12 cellular contexts compared by ENCODE assay signal in the genomic region with DNA sequence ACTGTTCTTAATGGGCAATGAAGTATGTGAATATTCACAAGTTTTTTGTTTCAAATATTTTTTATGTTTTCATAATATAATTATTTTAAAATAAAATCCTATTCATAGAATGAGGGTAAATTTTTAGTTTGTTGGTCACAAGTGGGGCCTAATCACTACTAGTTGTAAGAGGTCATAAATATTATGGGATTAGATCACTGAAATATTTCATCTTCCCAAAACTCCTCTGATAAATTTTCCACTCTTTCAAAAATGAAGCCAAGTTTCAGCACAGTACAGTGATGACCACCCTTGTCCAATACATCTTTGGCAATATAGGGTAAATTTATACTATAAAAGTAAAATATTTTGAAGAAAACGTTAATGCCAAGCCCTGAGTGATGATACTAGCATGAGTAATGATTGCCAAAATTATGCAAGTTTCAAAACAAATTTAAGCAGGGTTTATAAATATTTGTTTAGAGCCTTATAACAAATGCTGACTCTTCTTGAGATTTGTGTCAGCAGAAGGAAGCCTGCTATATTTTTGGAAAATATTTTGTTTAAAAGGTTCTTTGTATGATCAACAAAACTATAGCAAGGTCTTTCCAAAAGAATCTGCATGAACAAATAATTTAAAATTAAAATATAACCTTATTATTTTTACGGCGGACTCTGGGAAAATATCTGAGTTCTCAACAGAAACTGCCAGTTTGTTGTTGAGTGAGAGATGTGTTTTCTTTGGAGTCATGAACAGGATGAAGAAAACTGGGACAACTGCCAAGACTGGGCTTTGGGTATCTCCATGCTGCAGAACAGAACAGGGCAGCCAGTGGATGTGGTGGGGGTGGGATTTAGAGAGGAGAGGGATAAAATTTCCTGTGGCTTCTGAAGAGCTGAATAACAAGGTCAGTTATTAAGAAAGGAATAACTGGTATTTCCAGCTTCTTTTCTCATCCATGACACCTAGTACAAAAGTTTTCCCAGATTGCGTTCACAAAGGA. TPM values are rescaled to one million over a fixed set of nuclear protein-coding genes. Genes with fewer than 3 reads are reported as not detected.
DNase-seq lines count a peak whose midpoint lies in the region; ATAC-seq and TF ChIP-seq lines count a peak whose summit lies in the region.
"Had no signal": no experiment of that assay in that cellular context is flagged by ENCODE, and none has a peak within 500 bp of the region (broad histone marks: within the 10 kb centered on the region; RNA-seq: fewer than 3 reads in every experiment).

No MANE protein-coding gene starts in this region.

- peak; percentile 79 for DNase-seq in BE2C
- DNase-seq in NCI-H1105 (lab: John Stamatoyannopoulos, UW) = peak; percentile 61
- peak; percentile 84 for DNase-seq in astrocyte of the spinal cord (ENCODE audit: low read depth, low spot score)
- DNase-seq in left lung = no peak
- DNase-seq in RPMI8226 = no peak
- DNase-seq in endodermal cell = no peak
- no peak for DNase-seq in activated CD4-positive, alpha-beta T cell treated with anti-CD3 and anti-CD28 coated beads for 48 hours
- DNase-seq: activated effector memory CD4-positive, alpha-beta T cell treated with anti-CD3 and anti-CD28 coated beads, Interleukin-2, amount 50 U/mL, for 16 hours had no signal

- H3K27ac ChIP-seq in left lung (peak overlapping the region in 1 of 2 donors; percentile 45), endodermal cell (ENCODE audit: low read depth, low read length) (no peak overlapping the region)
- H3K27ac ChIP-seq: BLaER1 treated with 17β-estradiol and CSF1 and Interleukin-3, amounts not matched to agents 10 nM and 100 nM; parathyroid adenoma had no signal

- H3K4me1 ChIP-seq in BE2C = peaks cover 32% of the 10 kb centered on the region
- peaks cover 5 to 29% of the 10 kb centered on the region in 2 donors for H3K4me1 ChIP-seq in left lung
- H3K4me1 ChIP-seq in endodermal cell (ENCODE audit: control insufficient read depth, insufficient read depth, low read length) = no peaks in the 10 kb centered on the region
- H3K4me1 ChIP-seq: parathyroid adenoma had no signal

- no peaks in the 10 kb centered on the region for H3K9me3 Mint-ChIP-seq in endodermal cell

- no peaks in the 10 kb centered on the region for H3K27me3 Mint-ChIP-seq in endodermal cell (ENCODE audit: insufficient read depth)

- H3K36me3 ChIP-seq in BE2C = no peaks in the 10 kb centered on the region
- H3K36me3 ChIP-seq in left lung = no peaks in the 10 kb centered on the region
- H3K36me3 ChIP-seq in endodermal cell (ENCODE audit: control insufficient read depth, insufficient read depth, low read length) = no peaks in the 10 kb centered on the region
- H3K36me3 ChIP-seq: BLaER1 treated with 17β-estradiol and CSF1 and Interleukin-3, amounts not matched to agents 10 nM and 100 nM had no signal

- no peak overlapping the region for H3K9ac ChIP-seq in endodermal cell (ENCODE audit: extremely low read depth, low read length, poor library complexity, severe bottlenecking)
- H3K9ac ChIP-seq: BLaER1 treated with 17β-estradiol and CSF1 and Interleukin-3, amounts not matched to agents 10 nM and 100 nM; parathyroid adenoma had no signal

- ATAC-seq in left lung (peak; percentile 33), HG02885 (IDR thresholded peaks at IDR 0.05; ENCODE audit: poor library complexity, unreplicated experiment) (no peak)

- H3K36me3 Mint-ChIP-seq in endodermal cell (ENCODE audit: low read depth) = no peaks in the 10 kb centered on the region

- H3K27ac Mint-ChIP-seq in endodermal cell = no peak overlapping the region

- H3K9me3 ChIP-seq in BE2C = no peaks in the 10 kb centered on the region
- H3K9me3 ChIP-seq in left lung = no peaks in the 10 kb centered on the region
- no peaks in the 10 kb centered on the region for H3K9me3 ChIP-seq in endodermal cell (ENCODE audit: control insufficient read depth, low read length)

- in situ Hi-C loops in astrocyte of the spinal cord (cut with HindIII; ENCODE audit: low sequenced_read_pairs) = no loop called here

- intact Hi-C loops in left lung (cut with DNase I) = no loop called here

- no peak overlapping the region for H3K4me3 Mint-ChIP-seq in endodermal cell

- TF ChIP-seq CTCF in BE2C (IDR thresholded peaks at IDR 0.05; ENCODE audit: low read depth, low read length) = no peak
- no peak for TF ChIP-seq CTCF in astrocyte of the spinal cord (IDR thresholded peaks at IDR 0.05; ENCODE audit: low read depth, low read length)
- TF ChIP-seq CTCF in left lung (IDR thresholded peaks at IDR 0.05) = no peak
- TF ChIP-seq CTCF in endodermal cell (conservative IDR thresholded peaks at IDR 0.05) = no peak

- WGBS in endodermal cell (ENCODE audit: insufficient coverage in 1 of 2, insufficient read length in 1 of 2), 2 experiments = 90% methylated on average over 4 of the region's 4 CpGs; no CpG with 5 or more reads in 1 of the 2 experiments

- no peak overlapping the region for H3K4me3 ChIP-seq in BE2C (ENCODE audit: low read depth, low read length)
- no peak overlapping the region for H3K4me3 ChIP-seq in astrocyte of the spinal cord (ENCODE audit: low read depth, low read length)
- no peak overlapping the region for H3K4me3 ChIP-seq in left lung
- no peak overlapping the region for H3K4me3 ChIP-seq in endodermal cell (ENCODE audit: low read length)
- H3K4me3 ChIP-seq: BLaER1 treated with 17β-estradiol and CSF1 and Interleukin-3, amounts not matched to agents 10 nM and 100 nM had no signal

- H3K27me3 ChIP-seq in BE2C (no peaks in the 10 kb centered on the region), left lung (no peaks in the 10 kb centered on the region), endodermal cell (ENCODE audit: control insufficient read depth, insufficient read depth, low read length, poor library complexity, severe bottlenecking) (no peaks in the 10 kb centered on the region)
- H3K27me3 ChIP-seq: BLaER1 treated with 17β-estradiol and CSF1 and Interleukin-3, amounts not matched to agents 10 nM and 100 nM had no signal

- no peaks in the 10 kb centered on the region for H3K4me1 Mint-ChIP-seq in endodermal cell

RNA-seq across cellular contexts. Expression of a gene that starts 17.9 kb away (rescaled TPM):
- polyA plus RNA-seq in BE2C (2012; ENCODE audit: insufficient read depth, insufficient read length, low read depth) = 1.5 TPM
- total RNA-seq in left lung (100 to 1,000 TPM; 249 to 283 TPM), endodermal cell (not detected)
- 2.0 TPM for polyA plus RNA-seq in endodermal cell (2013, experiment 1 of 2)
- 2.8 TPM for polyA plus RNA-seq in endodermal cell (2013, experiment 2 of 2)
- total RNA-seq: T-helper 2 cell treated with Interferon-gamma antibody and Interleukin-4, amounts not matched to agents 100 ng/mL and 5 ng/mL, for 36 hours had no signal

Comparison
In these comparisons a context has a peak if more than half of its experiments do, and no peak if none do; other contexts are left out.
1. DNase-seq: peak in BE2C (single experiment), NCI-H1105 (single experiment) and astrocyte of the spinal cord (single experiment); none in left lung (0 of 2), RPMI8226 (single experiment), endodermal cell (single experiment) and activated CD4-positive, alpha-beta T cell treated with anti-CD3 and anti-CD28 coated beads for 48 hours (single experiment).
2. RNA of a gene that starts 17.9 kb away (total RNA-seq): 249 to 283 TPM in left lung; not detected in endodermal cell; every median in the first group is over 100 times any median in the second.